9 cellular contexts compared by ENCODE assay signal in the genomic region with DNA sequence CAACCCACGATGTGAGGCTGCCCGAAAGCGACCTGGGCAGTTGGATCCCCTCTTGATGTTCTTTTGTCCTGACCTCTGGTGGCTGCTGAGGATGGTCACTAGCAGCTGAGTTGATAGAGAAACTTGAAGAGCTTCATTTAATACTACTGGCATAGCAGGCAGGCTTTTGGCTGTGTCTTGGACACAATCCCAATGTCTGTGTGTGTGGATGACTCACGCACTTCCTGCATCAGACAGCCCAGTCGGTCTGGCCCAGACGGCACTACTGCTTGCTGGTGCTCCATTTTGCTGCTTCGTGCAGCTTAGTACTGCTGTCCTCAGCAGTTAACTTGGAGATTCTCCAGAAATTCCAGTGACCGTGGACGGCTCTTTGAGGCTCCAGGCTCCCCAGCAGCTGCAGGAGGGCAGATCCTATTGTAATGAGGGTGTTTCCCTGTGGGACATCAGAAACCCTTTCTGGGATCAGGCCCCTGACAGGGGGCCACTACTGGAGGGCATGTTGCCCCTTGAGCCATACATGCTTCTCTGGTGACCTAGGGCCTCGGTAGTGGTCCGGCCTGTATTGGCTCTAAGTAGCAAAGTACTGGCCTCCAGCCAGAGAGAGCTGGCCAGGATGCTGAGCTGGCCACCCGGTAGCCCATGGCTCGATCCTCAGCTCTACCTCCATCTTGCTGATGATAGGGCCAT. TPM values are rescaled to one million over a fixed set of nuclear protein-coding genes. Genes with fewer than 3 reads are reported as not detected.
DNase-seq lines count a peak whose midpoint lies in the region; ATAC-seq and TF ChIP-seq lines count a peak whose summit lies in the region.
"Had no signal": no experiment of that assay in that cellular context is flagged by ENCODE, and none has a peak within 500 bp of the region (broad histone marks: within the 10 kb centered on the region; RNA-seq: fewer than 3 reads in every experiment).

No MANE protein-coding gene starts in this region.

- DNase-seq in HS-27A (ENCODE audit: low read depth) (peak; percentile 96), adipocyte (ENCODE audit: low read depth) (peak; percentile 91), hepatic stellate cell (ENCODE audit: low spot score) (peak; percentile 86), spleen (peak; percentile 75), NCI-H1417 treated with DMSO at 0.1 percent for 48 hours (lab: John Stamatoyannopoulos, UW) (no peak)
- no peak for DNase-seq in activated CD4-positive, CD25-positive, alpha-beta regulatory T cell (lab: John Stamatoyannopoulos, UW)
- DNase-seq: naive B cell had no signal

- H3K9me3 ChIP-seq in adipocyte (ENCODE audit: control insufficient read depth, low read length) (no peaks in the 10 kb centered on the region), spleen (peaks cover 0 to 31% (median 0%) of the 10 kb centered on the region in 8 donors)

- H3K36me3 ChIP-seq in adipocyte (ENCODE audit: control insufficient read depth, insufficient read depth, low read length, severe bottlenecking), result no peaks in the 10 kb centered on the region
- H3K36me3 ChIP-seq in spleen, result no peaks in the 10 kb centered on the region

- ATAC-seq in HG03442 (IDR thresholded peaks at IDR 0.05; ENCODE audit: unreplicated experiment) (no peak), GM18511 (IDR thresholded peaks at IDR 0.05; ENCODE audit: unreplicated experiment) (no peak)

- H3K27me3 ChIP-seq in adipocyte (replicated peaks; ENCODE audit: control insufficient read depth, insufficient read depth, low read length), result no peaks in the 10 kb centered on the region
- H3K27me3 ChIP-seq in spleen (replicated peaks in 1 of 7), result peaks cover 0 to 6% (median 0%) of the 10 kb centered on the region in 7 donors

- H3K4me3 ChIP-seq in adipocyte (ENCODE audit: low read length) (peak overlapping the region; percentile 47), spleen (no peak overlapping the region)

- H3K4me1 ChIP-seq in adipocyte (ENCODE audit: control insufficient read depth, insufficient read depth, low read length), result peaks cover 21% of the 10 kb centered on the region
- peaks cover 3 to 68% (median 20%) of the 10 kb centered on the region in 6 donors for H3K4me1 ChIP-seq in spleen

- intact Hi-C loops in spleen (cut with DNase I; ENCODE audit: low total_unique reads), result no loop called here

- TF ChIP-seq CTCF in spleen (IDR thresholded peaks at IDR 0.05 in 8 of 11, conservative IDR thresholded peaks at IDR 0.05 in 3 of 11), result no peak

- no peak for TF ChIP-seq POLR2A in spleen (IDR thresholded peaks at IDR 0.05)

- no peak overlapping the region for H3K9ac ChIP-seq in adipocyte (ENCODE audit: low read length)

- H3K27ac ChIP-seq in spleen, result peak overlapping the region in 7 of 8 donors; percentile 29 to 85 (median 78)

- 43 to 67% (median 60%) methylated on average over 12 to 13 of the region's 13 CpGs for WGBS in spleen, 5 donors

RNA-seq across cellular contexts. Expression of a gene that starts 4.5 kb away (rescaled TPM):
- 10 to 100 TPM in 5 of 7 donors, 1 to 10 TPM in 2; 3.4 to 19.7 (median 13.5) TPM for total RNA-seq in spleen
- 1 to 10 TPM; 3.9 to 5.4 (median 3.9) TPM for polyA plus RNA-seq in spleen

RNA-seq across cellular contexts. Expression of a gene that starts 38.5 kb away (rescaled TPM):
- total RNA-seq in spleen, result 10 to 100 TPM; 18.6 to 88.0 (median 37.1) TPM
- polyA plus RNA-seq in spleen, result 1 to 10 TPM; 1.5 to 3.8 (median 2.0) TPM

RNA-seq across cellular contexts. Expression of a gene that starts 47.8 kb away (rescaled TPM):
- total RNA-seq in spleen, result 100 to 1,000 TPM; 103 to 344 (median 144) TPM
- 10 to 100 TPM in 2 of 3 donors, 1 to 10 TPM in 1; 7.2 to 24.1 (median 12.2) TPM for polyA plus RNA-seq in spleen

Comparison
In these comparisons a context has a peak if more than half of its experiments do, and no peak if none do; other contexts are left out.
1. DNase-seq: peak in HS-27A (single experiment), adipocyte (single experiment), hepatic stellate cell (single experiment) and spleen (single experiment); none in NCI-H1417 treated with DMSO at 0.1 percent for 48 hours (single experiment) and activated CD4-positive, CD25-positive, alpha-beta regulatory T cell (0 of 4).